In the genomic region with DNA sequence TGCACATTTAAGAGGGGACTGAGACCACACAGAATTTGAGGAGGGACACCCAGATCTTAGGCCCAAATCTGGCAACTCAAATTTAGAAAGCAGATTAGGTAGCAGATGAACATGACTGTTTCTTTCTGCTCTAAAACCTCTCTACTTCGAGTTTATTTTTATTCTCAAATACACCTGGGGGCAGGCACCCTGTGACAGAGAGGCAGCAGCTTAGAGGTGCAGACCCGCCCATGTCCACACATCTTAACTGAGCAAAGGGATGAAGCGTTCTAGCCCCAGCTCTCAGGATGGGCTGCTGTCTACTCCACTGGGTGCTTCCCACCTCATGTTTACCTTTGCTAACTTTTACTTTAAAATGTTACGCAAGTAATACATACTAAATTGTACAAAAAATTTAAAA, we compare ENCODE assay signal across 15 cellular contexts.
"Had no signal": no experiment of that assay in that cellular context is flagged by ENCODE, and none has a peak within 500 bp of the region (broad histone marks: within the 10 kb centered on the region; RNA-seq: fewer than 3 reads in every experiment).

No MANE protein-coding gene starts in this region.

- H3K4me1 ChIP-seq: transverse colon, uterus had no signal

- H3K36me3 ChIP-seq: neural progenitor cell, uterus had no signal

- H3K4me2 ChIP-seq: neural progenitor cell had no signal

- H3K9ac ChIP-seq: neural progenitor cell had no signal

- H3K27me3 ChIP-seq: dorsolateral prefrontal cortex, neural progenitor cell, transverse colon, uterus had no signal

- ATAC-seq: activated T-helper 17 cell treated with anti-CD3 and anti-CD28 coated beads, Interleukin-2, amount 50 U/mL, for 72 hours; stimulated activated naive CD8-positive, alpha-beta T cell treated with anti-CD3 and anti-CD28 coated beads, Interleukin-15, Interleukin-2, amounts not matched to agents 100 U/mL and 50 U/mL, for 24 hours had no signal

- H2AFZ ChIP-seq: neural progenitor cell had no signal

- DNase-seq: activated CD4-positive, alpha-beta memory T cell treated with anti-CD3 and anti-CD28 coated beads for 36 hours; activated naive CD4-positive, alpha-beta T cell; activated naive CD8-positive, alpha-beta T cell treated with anti-CD3 and anti-CD28 coated beads for 36 hours; activated T-cell treated with anti-CD3 and anti-CD28 coated beads for 4 hours; dorsolateral prefrontal cortex; left ventricle myocardium superior; stimulated activated CD4-positive, alpha-beta T cell treated with anti-CD3 and anti-CD28 coated beads, Interleukin-12 subunit alpha, Interleukin-12 subunit beta, amount 100 ng/mL, for 4 hours; stimulated activated CD4-positive, alpha-beta T cell treated with anti-CD3 and anti-CD28 coated beads, Interleukin-1b, Interleukin-23, amount 100 ng/mL, for 48 hours; stimulated activated CD8-positive, alpha-beta memory T cell treated with anti-CD3 and anti-CD28 coated beads, Interleukin-4, amount 100 ng/mL, for 48 hours; stimulated activated naive CD8-positive, alpha-beta T cell treated with anti-CD3 and anti-CD28 coated beads, Interleukin-15, Interleukin-2, amounts not matched to agents 100 U/mL and 50 U/mL, for 24 hours; T1000; transverse colon; uterus had no signal

- H3K27ac ChIP-seq: dorsolateral prefrontal cortex, neural progenitor cell, transverse colon, uterus had no signal

- H3K9me3 ChIP-seq: transverse colon, uterus had no signal

- H3K4me3 ChIP-seq: dorsolateral prefrontal cortex, neural progenitor cell, transverse colon, uterus had no signal
